Comparison of ENCODE assay signal across 22 cellular contexts in the genomic region with DNA sequence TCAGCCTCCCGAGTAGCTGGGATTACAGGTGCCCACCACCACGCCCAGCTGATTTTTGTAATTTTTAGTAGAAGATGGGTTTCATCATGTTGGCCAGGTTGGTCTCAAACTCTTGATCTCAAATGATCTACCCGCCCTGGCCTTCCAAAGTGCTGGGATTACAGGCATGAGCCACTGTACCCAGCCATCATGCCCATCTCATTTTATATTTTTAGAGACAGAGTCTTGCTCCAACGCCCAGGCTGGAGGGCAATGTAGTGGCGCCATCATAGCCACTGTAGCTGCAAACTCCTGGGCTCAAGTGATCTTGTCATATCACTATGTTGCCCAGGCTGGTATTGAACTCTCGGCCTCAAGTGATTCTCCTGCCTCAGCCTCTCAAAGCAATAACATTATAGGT.
"Had no signal": no experiment of that assay in that cellular context is flagged by ENCODE, and none has a peak within 500 bp of the region (broad histone marks: within the 10 kb centered on the region; RNA-seq: fewer than 3 reads in every experiment).

No MANE protein-coding gene starts in this region.

- H3K9me3 ChIP-seq: SK-N-SH had no signal

- ATAC-seq: HepG2, Panc1, PC-3 had no signal

- DNase-seq: IMR-90; Karpas-422; KG1; MM.1S; NCI-H1092 treated with DMSO at 0.1 percent for 48 hours; NCI-H1436; NCI-H187; NCI-H2029; NCI-H2081 treated with DMSO at 0.1 percent for 48 hours; NCI-H2171; NCI-H226; NCI-H446; NCI-H510A; NCI-H524 treated with DMSO at 0.1 percent for 48 hours; NCI-H69; NCI-H774; NK-92 treated with Interleukin-12 subunit alpha and Interleukin-12 subunit beta, amount 100 ng/mL, for 24 hours; PC-3; SHP77; SK-N-SH had no signal
